Comparison of ENCODE assay signal across 1 cellular context in the genomic region with DNA sequence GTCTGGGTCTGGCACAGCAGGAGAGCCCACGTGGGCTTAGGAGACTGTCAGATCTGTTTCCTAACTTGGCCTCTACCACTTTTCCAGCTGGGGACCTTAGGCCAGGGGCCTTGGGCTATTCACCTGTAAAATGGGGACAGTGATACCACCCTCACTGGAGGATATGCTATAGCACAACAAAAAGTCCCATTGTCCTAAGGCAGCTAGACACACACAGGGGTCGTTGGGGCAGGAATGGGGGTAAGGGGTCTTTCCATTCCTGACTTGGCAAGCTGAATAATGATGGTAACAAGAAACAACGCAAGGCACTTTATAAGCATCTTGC.
TF ChIP-seq lines count a peak whose summit lies in the region.

No MANE protein-coding gene starts in this region.

TF ChIP-seq in Ishikawa, 13 proteins besides CTCF, POLR2A, EP300 and RAD21:
- TF ChIP-seq REST (IDR thresholded peaks at IDR 0.05; ENCODE audit: low read depth), result no peak
- peak; percentile 78 for TF ChIP-seq USF1 (IDR thresholded peaks at IDR 0.05)
- TF ChIP-seq YY1 (IDR thresholded peaks at IDR 0.05; ENCODE audit: low read depth), result no peak
